17 cellular contexts compared by ENCODE assay signal in genomic region chr13:108306768-108307332, GRCh38.
"Had no signal": no experiment of that assay in that cellular context is flagged by ENCODE, and none has a peak within 500 bp of the region (broad histone marks: within the 10 kb centered on the region; RNA-seq: fewer than 3 reads in every experiment).

No MANE protein-coding gene starts in this region.

- H3K4me3 ChIP-seq: body of pancreas, heart left ventricle, psoas muscle, right lobe of liver had no signal

- H3K9me3 ChIP-seq: body of pancreas, psoas muscle, right lobe of liver, SK-N-SH had no signal

- FAIRE-seq: TTC549 had no signal

- H3K36me3 ChIP-seq: right lobe of liver had no signal

- H3K27ac Mint-ChIP-seq: dendritic cell treated with granulocyte-macrophage colony-stimulating factor and Interleukin-4, amounts not matched to agents 40 ng/mL and 50 ng/mL, for 4 days; nephron had no signal

- H3K27me3 ChIP-seq: body of pancreas, heart left ventricle, right lobe of liver had no signal

- DNase-seq: activated CD4-positive, alpha-beta T cell treated with anti-CD3 and anti-CD28 coated beads, Interleukin-2, amount 50 U/mL, for 48 hours; activated CD4-positive, CD25-positive, alpha-beta regulatory T cell; activated T-cell treated with anti-CD3 and anti-CD28 coated beads, Interleukin-2, amount 50 U/mL, for 48 hours; body of pancreas; cerebellar nuclear complex; heart left ventricle; mammary epithelial cell; psoas muscle; right lobe of liver; SK-N-SH; stimulated activated CD4-positive, alpha-beta T cell treated with anti-CD3 and anti-CD28 coated beads, Interleukin-12 subunit alpha, Interleukin-12 subunit beta, amount 100 ng/mL, for 4 hours; substantia nigra; trophoblast cell had no signal

- H3K27ac ChIP-seq: body of pancreas, psoas muscle, right lobe of liver had no signal

- H3K4me1 ChIP-seq: body of pancreas, psoas muscle, right lobe of liver had no signal

- H3K4me3 Mint-ChIP-seq: dendritic cell treated with granulocyte-macrophage colony-stimulating factor and Interleukin-4, amounts not matched to agents 40 ng/mL and 50 ng/mL, for 4 days; nephron had no signal

- H3K4me1 Mint-ChIP-seq: nephron had no signal

- H3K27me3 Mint-ChIP-seq: dendritic cell treated with granulocyte-macrophage colony-stimulating factor and Interleukin-4, amounts not matched to agents 40 ng/mL and 50 ng/mL, for 4 days had no signal

- ATAC-seq: body of pancreas, esophagus mucosa, heart left ventricle, psoas muscle, right lobe of liver had no signal
